Comparison of ENCODE assay signal across 24 cellular contexts in genomic region chr3:161821591-161821990, GRCh38.
A peak's percentile ranks its signal among the peaks of the same experiment; 100 is the strongest.
DNase-seq lines count a peak whose midpoint lies in the region; ATAC-seq and TF ChIP-seq lines count a peak whose summit lies in the region.
"Had no signal": no experiment of that assay in that cellular context is flagged by ENCODE, and none has a peak within 500 bp of the region (broad histone marks: within the 10 kb centered on the region; RNA-seq: fewer than 3 reads in every experiment).

No MANE protein-coding gene starts in this region.

- no peak for TF ChIP-seq POLR2A in body of pancreas (IDR thresholded peaks at IDR 0.05)

- DNase-seq in NCI-H82 (lab: John Stamatoyannopoulos, UW) (peak; percentile 20), NCI-H82 treated with DMSO at 0.1 percent for 48 hours (lab: John Stamatoyannopoulos, UW; ENCODE audit: unreplicated experiment) (no peak), NCI-H69 (lab: John Stamatoyannopoulos, UW) (peak; percentile 84), putamen (ENCODE audit: low spot score) (peak; percentile 61), HuH-7.5 (ENCODE audit: low spot score) (no peak), body of pancreas (no peak), superior temporal gyrus (ENCODE audit: extremely low spot score) (no peak)
- DNase-seq: activated CD4-positive, alpha-beta memory T cell treated with anti-CD3 and anti-CD28 coated beads, Interleukin-2, amount 10 ng/mL, durations not matched to agents 7 days and 5 days; activated naive CD4-positive, alpha-beta T cell treated with anti-CD3 and anti-CD28 coated beads, Interleukin-2, amount 50 U/mL, for 16 hours; activated T-cell treated with anti-CD3 and anti-CD28 coated beads, Interleukin-2, amount 50 U/mL, for 24 hours; C1 segment of cervical spinal cord; DND-41; effector memory CD8-positive, alpha-beta T cell; MM.1S; naive thymus-derived CD8-positive, alpha-beta T cell; NCI-H226; pancreas; SIG-M5; sigmoid colon; stimulated activated naive CD8-positive, alpha-beta T cell treated with anti-CD3 and anti-CD28 coated beads, Interleukin-15, Interleukin-2, amounts not matched to agents 100 U/mL and 50 U/mL, for 24 hours; T-helper 2 cell; transverse colon had no signal

- H3K36me3 ChIP-seq in body of pancreas (replicated peaks in 1 of 2; ENCODE audit: insufficient read depth in 1 of 2, low read depth in 2 of 2): no peaks in the 10 kb centered on the region
- H3K36me3 ChIP-seq: pancreas, sigmoid colon, transverse colon had no signal

- no peaks in the 10 kb centered on the region for H3K27me3 ChIP-seq in body of pancreas
- H3K27me3 ChIP-seq: pancreas, sigmoid colon, transverse colon had no signal

- intact Hi-C loops in body of pancreas (cut with DNase I): no loop called here

- WGBS in body of pancreas, 2 donors: 22 to 28% methylated on average over 1 of the region's 1 CpG

- H3K4me1 ChIP-seq in body of pancreas: no peaks in the 10 kb centered on the region
- H3K4me1 ChIP-seq: pancreas, transverse colon had no signal

- no peak for TF ChIP-seq CTCF in body of pancreas (IDR thresholded peaks at IDR 0.05)

- ATAC-seq in HG03196 (IDR thresholded peaks at IDR 0.05; ENCODE audit: unreplicated experiment) (peak; percentile 72), body of pancreas (no peak)
- ATAC-seq: effector memory CD8-positive, alpha-beta T cell; naive thymus-derived CD8-positive, alpha-beta T cell; pancreas; stimulated activated naive CD8-positive, alpha-beta T cell treated with anti-CD3 and anti-CD28 coated beads, Interleukin-15, Interleukin-2, amounts not matched to agents 100 U/mL and 50 U/mL, for 24 hours; WTC11 had no signal

- no peaks in the 10 kb centered on the region for H3K9me3 ChIP-seq in body of pancreas
- H3K9me3 ChIP-seq: pancreas, sigmoid colon, transverse colon had no signal

- no peak overlapping the region for H3K27ac ChIP-seq in body of pancreas
- H3K27ac ChIP-seq: pancreas, sigmoid colon, transverse colon had no signal

- H3K4me3 ChIP-seq in body of pancreas: no peak overlapping the region
- H3K4me3 ChIP-seq: pancreas, sigmoid colon, transverse colon had no signal

Comparison
In these comparisons a context has a peak if more than half of its experiments do, and no peak if none do; other contexts are left out.
1. DNase-seq: peak in NCI-H82 (single experiment), NCI-H69 (single experiment) and putamen (single experiment); none in NCI-H82 treated with DMSO at 0.1 percent for 48 hours (single experiment), HuH-7.5 (single experiment), body of pancreas (0 of 4) and superior temporal gyrus (single experiment).